In the genomic region with DNA sequence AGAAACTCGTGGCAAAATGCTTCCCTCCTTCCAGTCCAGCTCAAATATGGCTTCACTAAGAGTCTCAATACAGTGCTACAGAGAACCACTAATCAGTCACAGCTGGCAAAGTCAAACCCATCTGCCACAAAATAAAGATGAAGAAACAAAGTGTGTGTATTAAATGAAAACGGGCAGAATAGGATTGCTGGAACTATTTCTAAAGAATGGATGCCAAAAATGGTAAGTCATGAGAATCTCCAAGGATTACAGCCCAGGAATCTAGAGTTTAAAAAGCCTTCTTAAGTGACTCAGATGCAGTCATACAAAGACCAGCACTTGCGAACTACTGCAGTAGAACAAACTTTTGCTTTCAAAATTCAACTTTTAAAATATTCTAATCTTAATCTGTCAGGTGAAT, we compare ENCODE assay signal across 14 cellular contexts.
DNase-seq lines count a peak whose midpoint lies in the region; ATAC-seq, FAIRE-seq and TF ChIP-seq lines count a peak whose summit lies in the region.
"Had no signal": no experiment of that assay in that cellular context is flagged by ENCODE, and none has a peak within 500 bp of the region (broad histone marks: within the 10 kb centered on the region; RNA-seq: fewer than 3 reads in every experiment).

No MANE protein-coding gene starts in this region.

- no peak overlapping the region for H3K4me3 Mint-ChIP-seq in MCF 10A (ENCODE audit: unreplicated experiment)
- H3K4me3 Mint-ChIP-seq: activated naive CD8-positive, alpha-beta T cell treated with anti-CD3 and anti-CD28 coated beads for 36 hours; T-cell had no signal

- no TSS peak for BruUV-seq in MCF 10A (replicated peaks; lab: Mats Ljungman, UMichigan)

- DNase-seq in MCF 10A (ENCODE audit: unreplicated experiment): peak; percentile 17
- no peak for DNase-seq in breast epithelium (ENCODE audit: low spot score in 2 of 2)
- peak; percentile 65 for DNase-seq in amniotic stem cell (lab: John Stamatoyannopoulos, UW)
- peak; percentile 72 for DNase-seq in hepatic stellate cell (ENCODE audit: low spot score)
- DNase-seq in thoracic aorta (ENCODE audit: low spot score): no peak
- DNase-seq in pancreas: no peak
- no peak for DNase-seq in mesenteric fat pad (ENCODE audit: low spot score)
- DNase-seq in occipital lobe (lab: John Stamatoyannopoulos, UW): no peak
- DNase-seq: activated CD8-positive, alpha-beta memory T cell treated with anti-CD3 and anti-CD28 coated beads for 24 hours; activated naive CD8-positive, alpha-beta T cell treated with anti-CD3 and anti-CD28 coated beads for 36 hours; left cardiac atrium; T-cell had no signal

- POLR2A ChIA-PET in MCF 10A (lab: Yijun Ruan, JAX): interaction anchor here (1.0 to 1.4 kb wide), 3 partner anchors 11 to 35 kb away, joined by 3 to 4 read pairs (median 3); no protein-coding TSS in a partner anchor

- peak; percentile 60 for ATAC-seq in thoracic aorta (ENCODE audit: insufficient number of reproducible peaks, low FRiP score, low read depth)
- ATAC-seq in pancreas: no peak
- ATAC-seq: HCT116, T-cell had no signal

- TF ChIP-seq POLR2A in breast epithelium (IDR thresholded peaks at IDR 0.05): no peak

- H3K27me3 Mint-ChIP-seq in MCF 10A (ENCODE audit: insufficient read depth, unreplicated experiment): no peaks in the 10 kb centered on the region
- H3K27me3 Mint-ChIP-seq: activated naive CD8-positive, alpha-beta T cell treated with anti-CD3 and anti-CD28 coated beads for 36 hours; progenitor cell of endocrine pancreas; T-cell had no signal

- CTCF ChIA-PET in MCF 10A (lab: Yijun Ruan, JAX): interaction anchor here (0.7 kb wide), 1 partner anchor 1197 kb away, joined by 4 read pairs; no protein-coding TSS in a partner anchor

- no peaks in the 10 kb centered on the region for H3K9me3 ChIP-seq in breast epithelium
- H3K9me3 ChIP-seq in thoracic aorta: no peaks in the 10 kb centered on the region
- no peaks in the 10 kb centered on the region for H3K9me3 ChIP-seq in pancreas

- H3K36me3 Mint-ChIP-seq in MCF 10A (ENCODE audit: insufficient read depth, unreplicated experiment): peaks cover 31% of the 10 kb centered on the region

- H3K4me3 ChIP-seq in breast epithelium (no peak overlapping the region), thoracic aorta (no peak overlapping the region), pancreas (no peak overlapping the region)

- intact Hi-C loops in MCF 10A (cut with micrococcal nuclease) (no loop called here), breast epithelium (cut with DNase I; ENCODE audit: low total_unique reads) (no loop called here), pancreas (cut with DNase I) (no loop called here)

- WGBS in pancreas, 2 donors: 52 to 69% methylated on average over 3 of the region's 3 CpGs

- H3K27me3 ChIP-seq in breast epithelium (no peaks in the 10 kb centered on the region), thoracic aorta (replicated peaks; ENCODE audit: insufficient read depth) (no peaks in the 10 kb centered on the region), pancreas (no peaks in the 10 kb centered on the region)

- H3K4me1 Mint-ChIP-seq in MCF 10A (ENCODE audit: insufficient read depth, unreplicated experiment): peaks cover 6% of the 10 kb centered on the region

- TF ChIP-seq CTCF in MCF 10A (IDR thresholded peaks at IDR 0.05; ENCODE audit: unreplicated experiment) (no peak), breast epithelium (IDR thresholded peaks at IDR 0.05) (no peak), thoracic aorta (IDR thresholded peaks at IDR 0.05) (no peak), pancreas (IDR thresholded peaks at IDR 0.05) (no peak)

- no peaks in the 10 kb centered on the region for H3K4me1 ChIP-seq in breast epithelium
- no peaks in the 10 kb centered on the region for H3K4me1 ChIP-seq in thoracic aorta (ENCODE audit: control insufficient read depth in 1 of 2, low read depth in 2 of 2)
- peaks cover 0 to 6% (median 3%) of the 10 kb centered on the region in 3 donors for H3K4me1 ChIP-seq in pancreas

- H3K27ac ChIP-seq in breast epithelium (no peak overlapping the region), thoracic aorta (no peak overlapping the region), pancreas (no peak overlapping the region)

- H3K9me3 Mint-ChIP-seq in MCF 10A (ENCODE audit: unreplicated experiment): no peaks in the 10 kb centered on the region
- H3K9me3 Mint-ChIP-seq: activated naive CD8-positive, alpha-beta T cell treated with anti-CD3 and anti-CD28 coated beads for 36 hours; T-cell had no signal

- H3K36me3 ChIP-seq in breast epithelium (no peaks in the 10 kb centered on the region), thoracic aorta (no peaks in the 10 kb centered on the region), pancreas (peaks cover 0 to 13% (median 0%) of the 10 kb centered on the region in 3 donors)

- no peak for FAIRE-seq in pancreas (lab: Jason Lieb, UNC)

- H3K27ac Mint-ChIP-seq in MCF 10A (ENCODE audit: low read depth, unreplicated experiment): no peak overlapping the region
- H3K27ac Mint-ChIP-seq: activated naive CD8-positive, alpha-beta T cell treated with anti-CD3 and anti-CD28 coated beads for 36 hours; progenitor cell of endocrine pancreas; T-cell had no signal

Comparison
In these comparisons a context has a peak if more than half of its experiments do, and no peak if none do; other contexts are left out.
1. DNase-seq: peak in MCF 10A (single experiment), amniotic stem cell (single experiment) and hepatic stellate cell (single experiment); none in breast epithelium (0 of 2), thoracic aorta (single experiment), pancreas (0 of 6), mesenteric fat pad (single experiment) and occipital lobe (single experiment).